ENCODE assay signal across 8 cellular contexts in genomic region chr2:117814417-117815264, GRCh38. TPM values are rescaled to one million over a fixed set of nuclear protein-coding genes. Genes with fewer than 3 reads are reported as not detected.
A peak's percentile ranks its signal among the peaks of the same experiment; 100 is the strongest.
DNase-seq lines count a peak whose midpoint lies in the region; ATAC-seq and TF ChIP-seq lines count a peak whose summit lies in the region.

Gene DDX18 (plus strand): TSS chr2:117814691. CDS start chr2:117814778, 87 bp downstream.

- peak within 1 kb of the TSS; percentile 67 for H3K4me3 ChIP-seq in GM12865 (ENCODE audit: low read depth, low read length)
- H3K4me3 ChIP-seq in parathyroid adenoma (ENCODE audit: low read depth, low read length): peak within 1 kb of the TSS; percentile 74
- peak within 1 kb of the TSS; percentile 49 to 88 (median 82) for H3K4me3 ChIP-seq in transverse colon

- H3K27me3 ChIP-seq in parathyroid adenoma (ENCODE audit: control insufficient read depth, insufficient read depth, low read length) (no peaks in the 10 kb centered on the region), transverse colon (no peaks in the 10 kb centered on the region)

- peaks cover 9% of the 10 kb centered on the region for H3K4me1 ChIP-seq in parathyroid adenoma
- H3K4me1 ChIP-seq in transverse colon: peaks cover 9 to 19% (median 14%) of the 10 kb centered on the region in 4 donors

- peak within 1 kb of the TSS; percentile 100 for H3K4me3 Mint-ChIP-seq in activated naive CD8-positive, alpha-beta T cell treated with anti-CD3 and anti-CD28 coated beads, Interleukin-2, amount 50 U/mL, for 24 hours

- no peak for TF ChIP-seq EP300 in transverse colon (IDR thresholded peaks at IDR 0.05; ENCODE audit: low read depth)

- H3K4me2 ChIP-seq in parathyroid adenoma (ENCODE audit: low read length): peak within 1 kb of the TSS; percentile 72

- intact Hi-C loops in Right ventricle myocardium superior (cut with DNase I) (no loop called here), transverse colon (cut with DNase I; ENCODE audit: low total_unique reads) (no loop called here)

- peak; percentile 100 for TF ChIP-seq CTCF in GM12865 (IDR thresholded peaks at IDR 0.05; ENCODE audit: insufficient read depth, low read depth, low read length, missing control alignments)
- TF ChIP-seq CTCF in parathyroid adenoma (IDR thresholded peaks at IDR 0.05): peak; percentile 99
- peak; percentile 96 to 99 (median 98) for TF ChIP-seq CTCF in transverse colon (IDR thresholded peaks at IDR 0.05)

- ATAC-seq in HG02678 (IDR thresholded peaks at IDR 0.05; ENCODE audit: unreplicated experiment) (peak; percentile 97), Right ventricle myocardium superior (ENCODE audit: poor library complexity) (peak; percentile 100)
- ATAC-seq in activated naive CD8-positive, alpha-beta T cell treated with anti-CD3 and anti-CD28 coated beads, Interleukin-2, amount 50 U/mL, for 24 hours: peak; percentile 96

- peaks cover 41% of the 10 kb centered on the region for H3K36me3 Mint-ChIP-seq in activated naive CD8-positive, alpha-beta T cell treated with anti-CD3 and anti-CD28 coated beads, Interleukin-2, amount 50 U/mL, for 24 hours (ENCODE audit: low read depth)

- H3K36me3 ChIP-seq in parathyroid adenoma (ENCODE audit: control insufficient read depth, insufficient read depth, low read length) (no peaks in the 10 kb centered on the region), transverse colon (peaks cover 0 to 22% (median 7%) of the 10 kb centered on the region in 4 donors)

- in situ Hi-C loops in transverse colon (cut with MboI; ENCODE audit: low pct_ligation_motif_present in 1 of 4, low pct_unique_long_range_greater_than_20kb in 1 of 4, low sequenced_read_pairs in 3 of 4): loop anchor here in 1 of 4 donors (10.0 kb wide), 1 partner anchor 190 kb away; no protein-coding TSS in a partner anchor

- peak; percentile 68 for TF ChIP-seq POLR2A in transverse colon (IDR thresholded peaks at IDR 0.05)

- H3K9me3 Mint-ChIP-seq in activated naive CD8-positive, alpha-beta T cell treated with anti-CD3 and anti-CD28 coated beads, Interleukin-2, amount 50 U/mL, for 24 hours: no peaks in the 10 kb centered on the region

- H3K27ac Mint-ChIP-seq in activated naive CD8-positive, alpha-beta T cell treated with anti-CD3 and anti-CD28 coated beads, Interleukin-2, amount 50 U/mL, for 24 hours: peak within 1 kb of the TSS; percentile 100

- 0% methylated on average over 7 to 57 of the region's 57 CpGs for WGBS in transverse colon (ENCODE audit: low coverage in 1 of 2), 2 donors

- DNase-seq in GM12865 (ENCODE audit: low read depth): peak; percentile 98
- DNase-seq in NCI-H128 (lab: John Stamatoyannopoulos, UW; ENCODE audit: unreplicated experiment): peak; percentile 91
- peak; percentile 96 to 98 for DNase-seq in SW 1271 (lab: John Stamatoyannopoulos, UW)
- peak; percentile 96 for DNase-seq in activated naive CD8-positive, alpha-beta T cell treated with anti-CD3 and anti-CD28 coated beads, Interleukin-2, amount 50 U/mL, for 24 hours
- peak; percentile 98 for DNase-seq in Right ventricle myocardium superior
- peak; percentile 98 for DNase-seq in transverse colon

- peak within 1 kb of the TSS; percentile 84 for H2AFZ ChIP-seq in parathyroid adenoma

- peak within 1 kb of the TSS; percentile 32 for H3K9ac ChIP-seq in parathyroid adenoma

- no peaks in the 10 kb centered on the region for H3K79me2 ChIP-seq in parathyroid adenoma

- H3K27ac ChIP-seq in parathyroid adenoma (peak within 1 kb of the TSS; percentile 81), transverse colon (peak within 1 kb of the TSS; percentile 85 to 92 (median 90))

- no peaks in the 10 kb centered on the region for H3K27me3 Mint-ChIP-seq in activated naive CD8-positive, alpha-beta T cell treated with anti-CD3 and anti-CD28 coated beads, Interleukin-2, amount 50 U/mL, for 24 hours

- H3K4me1 Mint-ChIP-seq in activated naive CD8-positive, alpha-beta T cell treated with anti-CD3 and anti-CD28 coated beads, Interleukin-2, amount 50 U/mL, for 24 hours: peaks cover 50% of the 10 kb centered on the region

- H3K9me3 ChIP-seq in parathyroid adenoma (ENCODE audit: control insufficient read depth, low read length) (no peaks in the 10 kb centered on the region), transverse colon (no peaks in the 10 kb centered on the region)

RNA-seq across cellular contexts. Expression of gene DDX18, which starts in this region (rescaled TPM):
- total RNA-seq in Right ventricle myocardium superior (22.1 TPM), transverse colon (100 to 1,000 TPM in 1 of 4 donors, 10 to 100 TPM in 3; 28.4 to 484 (median 43.5) TPM)

Comparison
In these comparisons a context has a peak if more than half of its experiments do, and no peak if none do; other contexts are left out.
1. Peak in every context shown above with its lines: DNase-seq, ATAC-seq, H3K4me3 ChIP-seq and H3K27ac ChIP-seq.